Comparison of ENCODE assay signal across 29 cellular contexts in genomic region chr21:44461005-44461404, GRCh38.
"Had no signal": no experiment of that assay in that cellular context is flagged by ENCODE, and none has a peak within 500 bp of the region (broad histone marks: within the 10 kb centered on the region; RNA-seq: fewer than 3 reads in every experiment).

No MANE protein-coding gene starts in this region.

- ATAC-seq: activated CD4-positive, CD25-positive, alpha-beta regulatory T cell treated with anti-CD3 and anti-CD28 coated beads, Interleukin-2, amount 50 U/mL, for 24 hours; activated naive CD4-positive, alpha-beta T cell treated with anti-CD3 and anti-CD28 coated beads, Interleukin-2, amount 50 U/mL, for 72 hours; activated T-cell treated with anti-CD3 and anti-CD28 coated beads, Interleukin-2, amount 50 U/mL, for 4 hours; activated T-helper 17 cell treated with anti-CD3 and anti-CD28 coated beads, Interleukin-2, amount 50 U/mL, for 72 hours; T-helper 17 cell had no signal

- H3K9me3 Mint-ChIP-seq: activated CD4-positive, alpha-beta memory T cell treated with anti-CD3 and anti-CD28 coated beads for 36 hours; activated naive CD4-positive, alpha-beta T cell treated with anti-CD3 and anti-CD28 coated beads, Interleukin-2, amount 50 U/mL, for 72 hours; activated T-cell treated with anti-CD3 and anti-CD28 coated beads, Interleukin-2, amount 50 U/mL, for 4 hours; activated T-helper 17 cell treated with anti-CD3 and anti-CD28 coated beads, Interleukin-2, amount 50 U/mL, for 72 hours; central memory CD8-positive, alpha-beta T cell; mesothelial cell of epicardium; nephron progenitor cell had no signal

- H3K4me3 Mint-ChIP-seq: activated CD4-positive, alpha-beta memory T cell treated with anti-CD3 and anti-CD28 coated beads for 36 hours; activated T-cell treated with anti-CD3 and anti-CD28 coated beads, Interleukin-2, amount 50 U/mL, for 4 hours; activated T-helper 17 cell treated with anti-CD3 and anti-CD28 coated beads, Interleukin-2, amount 50 U/mL, for 72 hours; central memory CD8-positive, alpha-beta T cell; mesothelial cell of epicardium; naive B cell; nephron progenitor cell; T-helper 17 cell had no signal

- H3K27ac Mint-ChIP-seq: activated CD4-positive, alpha-beta memory T cell treated with anti-CD3 and anti-CD28 coated beads for 36 hours; activated naive CD4-positive, alpha-beta T cell treated with anti-CD3 and anti-CD28 coated beads, Interleukin-2, amount 50 U/mL, for 72 hours; activated T-helper 17 cell treated with anti-CD3 and anti-CD28 coated beads, Interleukin-2, amount 50 U/mL, for 72 hours; mesothelial cell of epicardium; naive B cell; nephron progenitor cell; T-helper 17 cell had no signal

- H2AFZ ChIP-seq: hepatocyte had no signal

- DNase-seq: activated CD4-positive, alpha-beta memory T cell treated with anti-CD3 and anti-CD28 coated beads for 36 hours; activated CD4-positive, alpha-beta T cell treated with anti-CD3 and anti-CD28 coated beads for 48 hours; activated CD8-positive, alpha-beta memory T cell treated with anti-CD3 and anti-CD28 coated beads, Interleukin-2, amount 50 U/mL, for 48 hours; activated naive CD4-positive, alpha-beta T cell; activated T-cell treated with anti-CD3 and anti-CD28 coated beads, Interleukin-2, amount 50 U/mL, for 4 hours; effector memory CD4-positive, alpha-beta T cell; erythroblast; naive B cell; nephron progenitor cell; occipital lobe; stimulated activated CD4-positive, alpha-beta T cell treated with anti-CD3 and anti-CD28 coated beads, Interleukin-12 subunit alpha, Interleukin-12 subunit beta, amount 100 ng/mL, for 4 hours; stimulated activated CD4-positive, alpha-beta T cell treated with anti-CD3 and anti-CD28 coated beads, Interleukin-4, amount 100 ng/mL, for 1 hour; stomach; T-helper 17 cell; T1000; upper lobe of right lung had no signal

- H3K27me3 Mint-ChIP-seq: activated CD4-positive, alpha-beta memory T cell treated with anti-CD3 and anti-CD28 coated beads for 36 hours; activated T-helper 17 cell treated with anti-CD3 and anti-CD28 coated beads, Interleukin-2, amount 50 U/mL, for 72 hours; central memory CD8-positive, alpha-beta T cell had no signal

- H3K4me3 ChIP-seq: gastroesophageal sphincter, hepatocyte, left lung, SK-N-MC, stomach, thyroid gland, upper lobe of right lung had no signal

- FAIRE-seq: bronchial epithelial cell, colon had no signal

- H3K36me3 ChIP-seq: left lung, thyroid gland, upper lobe of right lung had no signal

- H3K27ac ChIP-seq: gastroesophageal sphincter, hepatocyte, left lung, SK-N-MC, stomach, thyroid gland, upper lobe of right lung, WERI-Rb-1 had no signal

- H3K4me1 Mint-ChIP-seq: activated T-helper 17 cell treated with anti-CD3 and anti-CD28 coated beads, Interleukin-2, amount 50 U/mL, for 72 hours; central memory CD8-positive, alpha-beta T cell; mesothelial cell of epicardium had no signal

- H3K9me3 ChIP-seq: gastroesophageal sphincter, left lung, stomach, thyroid gland, upper lobe of right lung had no signal

- H3K4me2 ChIP-seq: hepatocyte had no signal

- H3K27me3 ChIP-seq: gastroesophageal sphincter, hepatocyte, stomach, thyroid gland, upper lobe of right lung had no signal

- H3K36me3 Mint-ChIP-seq: activated CD4-positive, alpha-beta memory T cell treated with anti-CD3 and anti-CD28 coated beads for 36 hours; activated naive CD4-positive, alpha-beta T cell treated with anti-CD3 and anti-CD28 coated beads, Interleukin-2, amount 50 U/mL, for 72 hours; naive B cell had no signal
